Comparison of ENCODE assay signal across 20 cellular contexts in the genomic region with DNA sequence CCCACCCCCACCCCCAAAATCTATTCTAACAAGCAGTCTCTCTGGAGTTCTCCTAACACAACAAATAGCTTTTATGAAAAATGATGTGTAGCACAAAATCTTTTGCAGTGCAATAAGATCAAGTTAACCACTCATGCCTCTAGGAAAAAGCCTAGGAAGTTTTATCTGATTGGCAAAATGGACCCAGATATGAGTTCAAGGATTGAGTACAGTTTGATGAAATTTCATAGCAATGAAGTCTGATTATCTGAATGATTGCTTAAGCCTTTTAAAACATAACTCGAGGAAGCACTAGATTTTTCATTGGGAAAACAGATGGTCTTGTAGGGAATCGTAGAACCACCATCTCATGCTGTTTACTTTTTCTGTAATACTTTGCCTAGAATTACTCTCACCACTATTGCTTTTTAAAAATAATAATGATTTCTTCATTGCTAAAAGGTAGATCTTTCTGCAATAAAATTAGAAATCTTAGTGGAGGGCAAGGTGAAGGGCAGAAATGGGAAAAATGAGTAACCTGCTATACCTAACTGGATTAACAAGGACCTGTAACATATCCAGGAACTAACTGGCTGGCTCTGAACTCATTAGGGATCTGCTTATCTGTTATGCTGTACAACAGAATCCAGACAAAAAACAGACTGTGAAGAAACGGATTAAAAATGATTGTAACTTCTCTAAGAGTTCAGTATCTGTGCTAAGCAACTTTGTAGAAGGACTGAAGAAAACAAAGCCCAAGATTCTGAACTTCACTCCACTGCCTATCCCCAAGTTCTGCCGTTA.
DNase-seq lines count a peak whose midpoint lies in the region; ATAC-seq and TF ChIP-seq lines count a peak whose summit lies in the region.
"Had no signal": no experiment of that assay in that cellular context is flagged by ENCODE, and none has a peak within 500 bp of the region (broad histone marks: within the 10 kb centered on the region; RNA-seq: fewer than 3 reads in every experiment).

No MANE protein-coding gene starts in this region.

- H3K4me1 Mint-ChIP-seq in Calu3 (ENCODE audit: low read depth, unreplicated experiment): peaks cover 29% of the 10 kb centered on the region
- H3K4me1 Mint-ChIP-seq in brain: peaks cover 49% of the 10 kb centered on the region
- H3K4me1 Mint-ChIP-seq: activated CD4-positive, alpha-beta T cell treated with anti-CD3 and anti-CD28 coated beads, Interleukin-2, amount 10 ng/mL, durations not matched to agents 7 days and 5 days; stimulated activated naive B cell treated with anti-CD40 and anti-IgM and Interleukin-4, amounts not matched to agents 10 μg/mL and 1 μg/mL and 100 μg/mL, for 72 hours had no signal

- TF ChIP-seq CTCF in Calu3 (IDR thresholded peaks at IDR 0.05; ENCODE audit: unreplicated experiment) (no peak), brain (conservative IDR thresholded peaks at IDR 0.05) (no peak), retinal pigment epithelial cell (conservative IDR thresholded peaks at IDR 0.05; ENCODE audit: low read depth, low read length) (no peak)

- no peaks in the 10 kb centered on the region for H3K36me3 Mint-ChIP-seq in Calu3 (ENCODE audit: insufficient read depth, unreplicated experiment)
- no peaks in the 10 kb centered on the region for H3K36me3 Mint-ChIP-seq in brain
- H3K36me3 Mint-ChIP-seq: activated naive CD8-positive, alpha-beta T cell; stimulated activated naive B cell treated with anti-CD40 and anti-IgM and Interleukin-4, amounts not matched to agents 10 μg/mL and 1 μg/mL and 100 μg/mL, for 72 hours had no signal

- DNase-seq in Calu3: no peak
- DNase-seq in NCI-H82 treated with DMSO at 0.1 percent for 48 hours (lab: John Stamatoyannopoulos, UW; ENCODE audit: unreplicated experiment): peak; percentile 54
- peak; percentile 42 for DNase-seq in retinal pigment epithelial cell (ENCODE audit: low read depth)
- no peak for DNase-seq in MV-4-11 (lab: John Stamatoyannopoulos, UW)
- no peak for DNase-seq in DMS53 treated with DMSO at 0.1 percent for 48 hours (lab: John Stamatoyannopoulos, UW; ENCODE audit: unreplicated experiment)
- DNase-seq: activated CD4-positive, alpha-beta T cell treated with anti-CD3 and anti-CD28 coated beads, Interleukin-2, amount 10 ng/mL, durations not matched to agents 7 days and 5 days; activated effector memory CD4-positive, alpha-beta T cell treated with anti-CD3 and anti-CD28 coated beads, Interleukin-2, amount 50 U/mL, for 16 hours; activated T-cell treated with anti-CD3 and anti-CD28 coated beads, Interleukin-2, amount 50 U/mL, for 24 hours; DND-41; effector memory CD4-positive, alpha-beta T cell; stimulated activated naive B cell treated with anti-CD40 and anti-IgM and Interleukin-4, amounts not matched to agents 10 μg/mL and 1 μg/mL and 100 μg/mL, for 72 hours; T-helper 1 cell had no signal

- H3K27me3 Mint-ChIP-seq in Calu3 (ENCODE audit: unreplicated experiment) (no peaks in the 10 kb centered on the region), brain (peaks cover 3% of the 10 kb centered on the region)

- H3K27ac Mint-ChIP-seq in Calu3 (ENCODE audit: unreplicated experiment) (peak overlapping the region; percentile 42), brain (peak overlapping the region in 3 of 5 experiments; percentile 27 to 51 (median 27))
- H3K27ac Mint-ChIP-seq: activated CD4-positive, alpha-beta T cell treated with anti-CD3 and anti-CD28 coated beads, Interleukin-2, amount 10 ng/mL, durations not matched to agents 7 days and 5 days; activated naive CD8-positive, alpha-beta T cell; activated T-cell treated with anti-CD3 and anti-CD28 coated beads, Interleukin-2, amount 50 U/mL, for 24 hours; stimulated activated naive B cell treated with anti-CD40 and anti-IgM and Interleukin-4, amounts not matched to agents 10 μg/mL and 1 μg/mL and 100 μg/mL, for 72 hours had no signal

- H3K4me3 Mint-ChIP-seq in Calu3 (ENCODE audit: low read depth, unreplicated experiment) (no peak overlapping the region), brain (no peak overlapping the region)
- H3K4me3 Mint-ChIP-seq: activated CD4-positive, alpha-beta T cell treated with anti-CD3 and anti-CD28 coated beads, Interleukin-2, amount 10 ng/mL, durations not matched to agents 7 days and 5 days; activated naive CD8-positive, alpha-beta T cell; activated T-cell treated with anti-CD3 and anti-CD28 coated beads, Interleukin-2, amount 50 U/mL, for 24 hours; stimulated activated naive B cell treated with anti-CD40 and anti-IgM and Interleukin-4, amounts not matched to agents 10 μg/mL and 1 μg/mL and 100 μg/mL, for 72 hours had no signal

- CTCF ChIA-PET in Calu3 (lab: Charles Lee): interaction anchor here (1.1 kb wide), 1 partner anchor 523 kb away, joined by 4 read pairs; no protein-coding TSS in a partner anchor

- H3K9me3 Mint-ChIP-seq in Calu3 (ENCODE audit: low read depth, unreplicated experiment) (no peaks in the 10 kb centered on the region), brain (no peaks in the 10 kb centered on the region)
- H3K9me3 Mint-ChIP-seq: activated CD4-positive, alpha-beta T cell treated with anti-CD3 and anti-CD28 coated beads, Interleukin-2, amount 10 ng/mL, durations not matched to agents 7 days and 5 days; activated T-cell treated with anti-CD3 and anti-CD28 coated beads, Interleukin-2, amount 50 U/mL, for 24 hours; stimulated activated naive B cell treated with anti-CD40 and anti-IgM and Interleukin-4, amounts not matched to agents 10 μg/mL and 1 μg/mL and 100 μg/mL, for 72 hours had no signal

- H3K4me3 ChIP-seq in retinal pigment epithelial cell (ENCODE audit: low read length): no peak overlapping the region
- H3K4me3 ChIP-seq: ascending aorta, cardiac muscle cell, colonic mucosa, ovary, testis had no signal

- no TSS peak for BruUV-seq in Calu3 (replicated peaks; lab: Mats Ljungman, UMichigan)

- ATAC-seq in GM18861 (IDR thresholded peaks at IDR 0.05; ENCODE audit: unreplicated experiment): no peak
- ATAC-seq: stimulated activated naive B cell treated with anti-CD40 and anti-IgM and Interleukin-4, amounts not matched to agents 10 μg/mL and 1 μg/mL and 100 μg/mL, for 72 hours had no signal

- intact Hi-C loops in Calu3 (cut with micrococcal nuclease; ENCODE audit: unreplicated experiment): loop anchor here (2.0 to 10.0 kb wide), 6 partner anchors 87 to 889 kb away; a partner anchor contains a TSS

Comparison
In these comparisons a context has a peak if more than half of its experiments do, and no peak if none do; other contexts are left out.
1. DNase-seq: peak in NCI-H82 treated with DMSO at 0.1 percent for 48 hours (single experiment) and retinal pigment epithelial cell (single experiment); none in Calu3 (single experiment), MV-4-11 (single experiment) and DMS53 treated with DMSO at 0.1 percent for 48 hours (single experiment).